In the genomic region with DNA sequence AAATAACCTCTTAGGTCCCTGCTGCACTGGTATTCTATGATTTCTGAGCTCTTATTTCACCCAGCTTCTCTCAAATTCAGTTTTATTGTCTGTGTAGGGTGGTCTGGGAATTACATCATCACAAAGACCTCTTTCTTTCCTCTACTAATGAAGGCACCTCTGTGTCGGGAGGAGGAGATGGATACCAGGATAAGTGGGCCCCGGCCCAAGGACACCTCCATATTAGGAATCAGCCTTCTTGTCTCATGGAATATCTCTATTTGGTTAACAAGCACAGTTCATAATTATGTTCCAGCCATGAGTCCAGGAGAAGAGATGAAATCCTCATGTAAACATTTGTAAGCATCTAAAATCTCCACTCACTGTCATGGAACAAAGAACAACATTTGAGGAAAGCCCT, we compare ENCODE assay signal across 1 cellular context.
TF ChIP-seq lines count a peak whose summit lies in the region.

No MANE protein-coding gene starts in this region.

TF ChIP-seq in IMR-90, 13 proteins besides CTCF, POLR2A, EP300 and RAD21:
- TF ChIP-seq NFE2L2 (IDR thresholded peaks at IDR 0.05; ENCODE audit: low read depth, low read length): no peak
- no peak for TF ChIP-seq MAFK (IDR thresholded peaks at IDR 0.05; ENCODE audit: low read depth, low read length)
- TF ChIP-seq, protein P1, sequence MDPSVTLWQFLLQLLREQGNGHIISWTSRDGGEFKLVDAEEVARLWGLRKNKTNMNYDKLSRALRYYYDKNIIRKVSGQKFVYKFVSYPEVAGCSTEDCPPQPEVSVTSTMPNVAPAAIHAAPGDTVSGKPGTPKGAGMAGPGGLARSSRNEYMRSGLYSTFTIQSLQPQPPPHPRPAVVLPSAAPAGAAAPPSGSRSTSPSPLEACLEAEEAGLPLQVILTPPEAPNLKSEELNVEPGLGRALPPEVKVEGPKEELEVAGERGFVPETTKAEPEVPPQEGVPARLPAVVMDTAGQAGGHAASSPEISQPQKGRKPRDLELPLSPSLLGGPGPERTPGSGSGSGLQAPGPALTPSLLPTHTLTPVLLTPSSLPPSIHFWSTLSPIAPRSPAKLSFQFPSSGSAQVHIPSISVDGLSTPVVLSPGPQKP (IDR thresholded peaks at IDR 0.05; ENCODE audit: borderline replicate concordance, low read depth, low read length): no peak
- no peak for TF ChIP-seq BHLHE40 (IDR thresholded peaks at IDR 0.05; ENCODE audit: low read depth, low read length)
- TF ChIP-seq RFX5 (IDR thresholded peaks at IDR 0.05; ENCODE audit: low read depth, low read length): no peak
- no peak for TF ChIP-seq CEBPB (IDR thresholded peaks at IDR 0.05; ENCODE audit: low read depth, low read length)
- TF ChIP-seq RCOR1 (IDR thresholded peaks at IDR 0.05; ENCODE audit: insufficient replicate concordance, low read length): no peak
- TF ChIP-seq, protein P2, sequence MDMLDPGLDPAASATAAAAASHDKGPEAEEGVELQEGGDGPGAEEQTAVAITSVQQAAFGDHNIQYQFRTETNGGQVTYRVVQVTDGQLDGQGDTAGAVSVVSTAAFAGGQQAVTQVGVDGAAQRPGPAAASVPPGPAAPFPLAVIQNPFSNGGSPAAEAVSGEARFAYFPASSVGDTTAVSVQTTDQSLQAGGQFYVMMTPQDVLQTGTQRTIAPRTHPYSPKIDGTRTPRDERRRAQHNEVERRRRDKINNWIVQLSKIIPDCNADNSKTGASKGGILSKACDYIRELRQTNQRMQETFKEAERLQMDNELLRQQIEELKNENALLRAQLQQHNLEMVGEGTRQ (IDR thresholded peaks at IDR 0.05; ENCODE audit: low read depth, low read length): no peak
- no peak for TF ChIP-seq FOS (IDR thresholded peaks at IDR 0.05; ENCODE audit: low read depth, low read length)
- no peak for TF ChIP-seq MAZ (IDR thresholded peaks at IDR 0.05; ENCODE audit: borderline replicate concordance, low read depth, low read length)
